ENCODE assay signal across 8 cellular contexts in genomic region chr3:9732753-9733115, GRCh38. TPM values are rescaled to one million over a fixed set of nuclear protein-coding genes. Genes with fewer than 3 reads are reported as not detected.
DNase-seq lines count a peak whose midpoint lies in the region; ATAC-seq and TF ChIP-seq lines count a peak whose summit lies in the region.

No MANE protein-coding gene starts in this region.

- H3K27ac ChIP-seq in ascending aorta (peak overlapping the region in 1 of 2 donors; percentile 98), tibial artery (peak overlapping the region; percentile 88 to 98)

- peaks cover 57% of the 10 kb centered on the region for H3K36me3 Mint-ChIP-seq in activated T-cell treated with anti-CD3 and anti-CD28 coated beads, Interleukin-2, amount 50 U/mL, for 24 hours (ENCODE audit: low read depth)

- peak overlapping the region; percentile 99 to 100 for H3K4me3 ChIP-seq in ascending aorta
- H3K4me3 ChIP-seq in tibial artery: peak overlapping the region; percentile 91 to 100

- peaks cover 26 to 35% of the 10 kb centered on the region in 2 donors for H3K36me3 ChIP-seq in ascending aorta
- peaks cover 24 to 43% (median 25%) of the 10 kb centered on the region in 3 donors for H3K36me3 ChIP-seq in tibial artery

- intact Hi-C loops in ascending aorta (cut with DNase I) (loop anchor here (5.0 to 10.0 kb wide), 5 partner anchors 185 to 442 kb away; partner anchors contain the start of genes IL17RC and VHL), tibial artery (cut with DNase I; ENCODE audit: low total_unique reads) (loop anchor here (5.0 kb wide), 1 partner anchor 200 kb away; the partner anchor contains the start of gene CRELD1)

- ATAC-seq in GM18511 (IDR thresholded peaks at IDR 0.05; ENCODE audit: unreplicated experiment): no peak
- ATAC-seq in HG03280 (IDR thresholded peaks at IDR 0.05; ENCODE audit: unreplicated experiment): no peak

- no peaks in the 10 kb centered on the region for H3K9me3 Mint-ChIP-seq in activated T-cell treated with anti-CD3 and anti-CD28 coated beads, Interleukin-2, amount 50 U/mL, for 24 hours

- H3K4me1 ChIP-seq in ascending aorta (peaks cover 15 to 24% of the 10 kb centered on the region in 2 donors), tibial artery (peaks cover 11 to 29% (median 24%) of the 10 kb centered on the region in 4 donors)

- peak overlapping the region; percentile 97 for H3K4me3 Mint-ChIP-seq in activated T-cell treated with anti-CD3 and anti-CD28 coated beads, Interleukin-2, amount 50 U/mL, for 24 hours

- TF ChIP-seq CTCF in ascending aorta (IDR thresholded peaks at IDR 0.05) (no peak), tibial artery (IDR thresholded peaks at IDR 0.05) (no peak)

- H3K27me3 Mint-ChIP-seq in activated T-cell treated with anti-CD3 and anti-CD28 coated beads, Interleukin-2, amount 50 U/mL, for 24 hours: no peaks in the 10 kb centered on the region

- H3K9me3 ChIP-seq in ascending aorta (no peaks in the 10 kb centered on the region), tibial artery (no peaks in the 10 kb centered on the region)

- DNase-seq in activated T-cell treated with anti-CD3 and anti-CD28 coated beads, Interleukin-2, amount 50 U/mL, for 24 hours: no peak
- no peak for DNase-seq in activated T-cell treated with anti-CD3 and anti-CD28 coated beads, Interleukin-2, amount 50 U/mL, for 48 hours
- DNase-seq in ascending aorta (ENCODE audit: low spot score in 2 of 2) (no peak), kidney tubule cell (ENCODE audit: low spot score) (peak; percentile 16), tibial artery (no peak), germinal center (ENCODE audit: low spot score) (no peak)

- H3K4me1 Mint-ChIP-seq in activated T-cell treated with anti-CD3 and anti-CD28 coated beads, Interleukin-2, amount 50 U/mL, for 24 hours (ENCODE audit: low read depth): peaks cover 72% of the 10 kb centered on the region

- H3K27ac Mint-ChIP-seq in activated T-cell treated with anti-CD3 and anti-CD28 coated beads, Interleukin-2, amount 50 U/mL, for 24 hours: peak overlapping the region; percentile 96

- H3K27me3 ChIP-seq in ascending aorta (no peaks in the 10 kb centered on the region), tibial artery (no peaks in the 10 kb centered on the region)

RNA-seq across cellular contexts. Expression of gene BRPF1, which starts 1.2 kb away (rescaled TPM):
- 18.6 TPM for total RNA-seq in ascending aorta

RNA-seq across cellular contexts. Expression of gene OGG1, which starts 17.0 kb away (rescaled TPM):
- 36.0 TPM for total RNA-seq in ascending aorta

RNA-seq across cellular contexts. Expression of gene CPNE9, which starts 29.1 kb away (rescaled TPM):
- not detected for total RNA-seq in ascending aorta

RNA-seq across cellular contexts. Expression of gene CAMK1, which starts 37.0 kb away (rescaled TPM):
- 82.9 TPM for total RNA-seq in ascending aorta

RNA-seq across cellular contexts. Expression of gene TADA3, which starts 59.5 kb away (rescaled TPM):
- 106 TPM for total RNA-seq in ascending aorta
